In the genomic region with DNA sequence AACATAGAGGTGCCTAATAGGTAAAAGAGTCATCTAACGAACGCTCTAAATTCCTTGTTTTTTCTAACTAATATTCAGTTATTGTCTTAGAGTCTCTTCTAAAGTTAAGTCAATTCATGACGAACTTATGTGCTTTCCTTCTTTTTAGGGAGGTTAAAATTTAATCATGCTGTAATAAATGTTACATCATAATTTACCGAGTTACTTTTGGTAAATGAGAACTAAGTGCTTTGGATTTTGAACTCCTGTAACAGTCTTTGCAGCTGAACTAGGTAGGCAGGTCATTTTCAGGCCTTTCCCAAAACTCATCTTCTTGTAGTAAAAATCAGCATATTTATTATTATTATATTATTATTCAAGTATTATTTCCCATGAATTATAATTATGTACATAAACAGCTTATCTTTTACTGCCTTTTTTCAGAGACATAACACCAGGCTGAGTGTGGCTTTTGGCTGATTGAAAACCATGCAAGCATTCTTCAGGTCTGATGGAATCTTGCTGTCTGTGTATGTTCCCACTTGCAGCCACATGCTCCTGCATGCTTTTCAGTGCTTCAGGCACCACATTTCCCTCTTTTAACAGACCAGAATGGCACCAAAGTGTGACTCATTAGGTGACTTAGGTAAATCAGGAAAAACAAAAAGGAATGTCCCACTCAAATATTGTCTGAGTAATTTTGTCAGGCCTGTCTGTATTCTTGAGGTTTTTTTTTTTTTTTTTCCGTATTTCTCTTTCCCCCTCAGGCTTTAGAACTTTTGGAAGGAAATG, we compare ENCODE assay signal across 12 cellular contexts.
A peak's percentile ranks its signal among the peaks of the same experiment; 100 is the strongest.
DNase-seq lines count a peak whose midpoint lies in the region; ATAC-seq and TF ChIP-seq lines count a peak whose summit lies in the region.
"Had no signal": no experiment of that assay in that cellular context is flagged by ENCODE, and none has a peak within 500 bp of the region (broad histone marks: within the 10 kb centered on the region; RNA-seq: fewer than 3 reads in every experiment).

No MANE protein-coding gene starts in this region.

- intact Hi-C loops in MCF 10A (cut with micrococcal nuclease) (no loop called here), left lung (cut with DNase I) (no loop called here)

- no peak overlapping the region for H3K4me3 ChIP-seq in left lung
- H3K4me3 ChIP-seq: body of pancreas had no signal

- peaks cover 28% of the 10 kb centered on the region for H3K4me1 Mint-ChIP-seq in MCF 10A (ENCODE audit: insufficient read depth, unreplicated experiment)

- H3K9me3 Mint-ChIP-seq in MCF 10A (ENCODE audit: unreplicated experiment), result peaks cover 9% of the 10 kb centered on the region

- H3K27ac Mint-ChIP-seq in MCF 10A (ENCODE audit: low read depth, unreplicated experiment), result peak overlapping the region; percentile 71
- H3K27ac Mint-ChIP-seq: stimulated activated naive B cell treated with anti-CD40 and anti-IgM and Interleukin-4, amounts not matched to agents 10 μg/mL and 1 μg/mL and 100 μg/mL, for 72 hours had no signal

- H3K36me3 Mint-ChIP-seq in MCF 10A (ENCODE audit: insufficient read depth, unreplicated experiment), result no peaks in the 10 kb centered on the region

- peak overlapping the region; percentile 57 to 74 for H3K27ac ChIP-seq in left lung

- H3K36me3 ChIP-seq in left lung, result no peaks in the 10 kb centered on the region

- CTCF ChIA-PET in MCF 10A (lab: Yijun Ruan, JAX), result interaction anchor here (0.5 to 1.7 kb wide), 3 partner anchors 23 to 81 kb away, joined by 4 to 5 read pairs (median 5); partner anchors contain the start of gene CD55

- H3K27me3 ChIP-seq in left lung, result no peaks in the 10 kb centered on the region
- H3K27me3 ChIP-seq: body of pancreas had no signal

- no peaks in the 10 kb centered on the region for H3K27me3 Mint-ChIP-seq in MCF 10A (ENCODE audit: insufficient read depth, unreplicated experiment)

- no TSS peak for BruUV-seq in MCF 10A (replicated peaks; lab: Mats Ljungman, UMichigan)

- peak overlapping the region; percentile 3 for H3K4me3 Mint-ChIP-seq in MCF 10A (ENCODE audit: unreplicated experiment)
- H3K4me3 Mint-ChIP-seq: stimulated activated naive B cell treated with anti-CD40 and anti-IgM and Interleukin-4, amounts not matched to agents 10 μg/mL and 1 μg/mL and 100 μg/mL, for 72 hours had no signal

- POLR2A ChIA-PET in MCF 10A (lab: Yijun Ruan, JAX), result interaction anchor here (0.5 to 2.0 kb wide), 24 partner anchors 8 to 1299 kb away, joined by 3 to 32 read pairs (median 4); partner anchors contain the start of gene CD55

- peak; percentile 10 for DNase-seq in LHCN-M2 (ENCODE audit: low read depth)
- peak; percentile 94 for DNase-seq in MCF 10A (ENCODE audit: unreplicated experiment)
- DNase-seq in left lung, result no peak
- DNase-seq in stimulated activated naive CD4-positive, alpha-beta T cell (lab: John Stamatoyannopoulos, UW), result no peak
- no peak for DNase-seq in activated CD4-positive, CD25-positive, alpha-beta regulatory T cell (lab: John Stamatoyannopoulos, UW)
- no peak for DNase-seq in activated T-cell treated with anti-CD3 and anti-CD28 coated beads for 4 hours
- DNase-seq in T-helper 2 cell, result no peak
- DNase-seq: body of pancreas; kidney; NCI-H446 treated with DMSO at 0.1 percent for 48 hours; stimulated activated CD4-positive, alpha-beta T cell treated with anti-CD3 and anti-CD28 coated beads, Interleukin-1b, Interleukin-23, amount 100 ng/mL, for 48 hours; stimulated activated naive B cell treated with anti-CD40 and anti-IgM and Interleukin-4, amounts not matched to agents 10 μg/mL and 1 μg/mL and 100 μg/mL, for 72 hours had no signal

- peaks cover 3% of the 10 kb centered on the region in 2 donors for H3K4me1 ChIP-seq in left lung

- TF ChIP-seq CTCF in MCF 10A (IDR thresholded peaks at IDR 0.05; ENCODE audit: unreplicated experiment) (no peak), left lung (IDR thresholded peaks at IDR 0.05) (no peak)

- ATAC-seq in left lung, result peak; percentile 75
- ATAC-seq: body of pancreas; stimulated activated naive B cell treated with anti-CD40 and anti-IgM and Interleukin-4, amounts not matched to agents 10 μg/mL and 1 μg/mL and 100 μg/mL, for 72 hours had no signal

- no peaks in the 10 kb centered on the region for H3K9me3 ChIP-seq in left lung
- H3K9me3 ChIP-seq: body of pancreas had no signal

Comparison
In these comparisons a context has a peak if more than half of its experiments do, and no peak if none do; other contexts are left out.
1. DNase-seq: peak in LHCN-M2 (single experiment) and MCF 10A (single experiment); none in left lung (0 of 2), stimulated activated naive CD4-positive, alpha-beta T cell (0 of 6), activated CD4-positive, CD25-positive, alpha-beta regulatory T cell (0 of 4), activated T-cell treated with anti-CD3 and anti-CD28 coated beads for 4 hours (single experiment) and T-helper 2 cell (0 of 5).